Comparison of ENCODE assay signal across 8 cellular contexts in the genomic region with DNA sequence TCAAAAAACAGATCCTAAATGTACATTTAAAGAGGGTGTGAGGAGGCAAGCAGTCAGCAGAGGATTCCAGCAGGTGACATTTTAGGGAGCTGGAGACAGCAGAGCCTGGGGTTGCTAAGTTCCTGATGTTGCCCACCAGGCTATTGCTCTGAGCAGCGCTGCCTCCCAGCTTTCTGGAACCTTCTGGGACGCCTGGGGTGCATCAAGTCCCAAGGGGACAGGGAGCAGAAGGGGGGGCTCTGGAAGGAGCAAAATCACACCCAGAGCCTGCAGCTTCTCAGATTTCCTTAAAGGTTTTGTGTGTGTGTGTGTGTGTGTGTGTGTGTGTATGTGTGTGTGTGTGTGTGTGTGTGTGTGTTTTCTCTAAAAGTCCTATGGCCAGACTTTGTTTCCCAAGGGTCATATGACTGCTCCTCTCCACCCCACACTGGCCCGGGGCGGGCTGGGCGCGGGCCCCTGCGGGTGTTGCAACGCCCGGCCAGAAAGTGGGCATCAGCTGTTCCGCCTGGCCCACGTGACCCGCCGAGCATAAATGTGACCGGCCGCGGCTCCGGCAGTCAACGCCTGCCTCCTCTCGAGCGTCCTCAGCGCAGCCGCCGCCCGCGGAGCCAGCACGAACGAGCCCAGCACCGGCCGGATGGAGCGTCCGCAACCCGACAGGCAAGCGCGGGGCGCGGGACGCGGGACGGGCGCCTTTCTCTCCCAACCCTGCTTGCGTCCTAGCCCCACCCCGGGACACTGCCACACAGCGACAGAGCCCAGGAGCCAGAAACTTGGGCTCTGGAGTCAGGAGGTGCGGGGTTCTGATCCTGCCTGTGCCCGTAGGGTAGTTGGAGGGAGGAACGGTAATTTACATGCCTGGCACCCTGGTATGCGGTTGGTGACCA. TPM values are rescaled to one million over a fixed set of nuclear protein-coding genes. Genes with fewer than 3 reads are reported as not detected.
DNase-seq lines count a peak whose midpoint lies in the region; ATAC-seq and TF ChIP-seq lines count a peak whose summit lies in the region.

A gene with protein sequence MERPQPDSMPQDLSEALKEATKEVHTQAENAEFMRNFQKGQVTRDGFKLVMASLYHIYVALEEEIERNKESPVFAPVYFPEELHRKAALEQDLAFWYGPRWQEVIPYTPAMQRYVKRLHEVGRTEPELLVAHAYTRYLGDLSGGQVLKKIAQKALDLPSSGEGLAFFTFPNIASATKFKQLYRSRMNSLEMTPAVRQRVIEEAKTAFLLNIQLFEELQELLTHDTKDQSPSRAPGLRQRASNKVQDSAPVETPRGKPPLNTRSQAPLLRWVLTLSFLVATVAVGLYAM (plus strand): TSS at position 560 of the 887 bp plus-strand sequence. CDS start 78 bp downstream, at position 638.

- no peaks in the 10 kb centered on the region for H3K36me3 Mint-ChIP-seq in activated CD4-positive, alpha-beta T cell treated with anti-CD3 and anti-CD28 coated beads, Interleukin-2, amount 10 ng/mL, durations not matched to agents 7 days and 5 days (ENCODE audit: low read depth)
- peaks cover 49% of the 10 kb centered on the region for H3K36me3 Mint-ChIP-seq in dendritic cell treated with granulocyte-macrophage colony-stimulating factor and Interleukin-4, amounts not matched to agents 40 ng/mL and 50 ng/mL, for 4 days (ENCODE audit: low read depth)

- peaks cover 22% of the 10 kb centered on the region for H3K4me1 Mint-ChIP-seq in activated CD4-positive, alpha-beta T cell treated with anti-CD3 and anti-CD28 coated beads, Interleukin-2, amount 10 ng/mL, durations not matched to agents 7 days and 5 days
- peaks cover 83% of the 10 kb centered on the region for H3K4me1 Mint-ChIP-seq in dendritic cell treated with granulocyte-macrophage colony-stimulating factor and Interleukin-4, amounts not matched to agents 40 ng/mL and 50 ng/mL, for 4 days (ENCODE audit: low read depth)

- DNase-seq in NCI-H2196 (lab: John Stamatoyannopoulos, UW; ENCODE audit: unreplicated experiment): peak; percentile 61
- peak; percentile 53 for DNase-seq in activated CD4-positive, alpha-beta T cell treated with anti-CD3 and anti-CD28 coated beads, Interleukin-2, amount 10 ng/mL, durations not matched to agents 7 days and 5 days
- peak; percentile 94 for DNase-seq in left colon
- DNase-seq in stimulated activated CD4-positive, alpha-beta T cell treated with anti-CD3 and anti-CD28 coated beads, Interleukin-12 subunit alpha, Interleukin-12 subunit beta, amount 100 ng/mL, for 48 hours (ENCODE audit: low read depth in 2 of 3, low spot score in 1 of 3): peak; percentile 11 to 48 (median 28)

- H3K4me3 Mint-ChIP-seq in activated CD4-positive, alpha-beta T cell treated with anti-CD3 and anti-CD28 coated beads, Interleukin-2, amount 10 ng/mL, durations not matched to agents 7 days and 5 days: peak within 1 kb of the TSS; percentile 16
- peak within 1 kb of the TSS; percentile 97 for H3K4me3 Mint-ChIP-seq in dendritic cell treated with granulocyte-macrophage colony-stimulating factor and Interleukin-4, amounts not matched to agents 40 ng/mL and 50 ng/mL, for 4 days

- no peaks in the 10 kb centered on the region for H3K9me3 Mint-ChIP-seq in activated CD4-positive, alpha-beta T cell treated with anti-CD3 and anti-CD28 coated beads, Interleukin-2, amount 10 ng/mL, durations not matched to agents 7 days and 5 days
- H3K9me3 Mint-ChIP-seq in dendritic cell treated with granulocyte-macrophage colony-stimulating factor and Interleukin-4, amounts not matched to agents 40 ng/mL and 50 ng/mL, for 4 days: no peaks in the 10 kb centered on the region

- peak; percentile 81 for TF ChIP-seq POLR2A in GM10847 (IDR thresholded peaks at IDR 0.05; ENCODE audit: extremely low read depth, insufficient read length)

- CTCF ChIA-PET in activated CD4-positive, alpha-beta T cell treated with anti-CD3 and anti-CD28 coated beads, Interleukin-2, amount 10 ng/mL, durations not matched to agents 7 days and 5 days (lab: Charles Lee): interaction anchor here (0.6 to 1.0 kb wide), 3 partner anchors 30 to 859 kb away, joined by 3 read pairs; no protein-coding TSS in a partner anchor

- intact Hi-C loops in dendritic cell treated with granulocyte-macrophage colony-stimulating factor and Interleukin-4, amounts not matched to agents 40 ng/mL and 50 ng/mL, for 4 days (cut with micrococcal nuclease): loop anchor here (1.0 kb wide), 2 partner anchors 28 to 30 kb away; no protein-coding TSS in a partner anchor
- intact Hi-C loops in left colon (cut with DNase I, micrococcal nuclease): no loop called here

- POLR2A ChIA-PET in activated CD4-positive, alpha-beta T cell treated with anti-CD3 and anti-CD28 coated beads, Interleukin-2, amount 10 ng/mL, durations not matched to agents 7 days and 5 days (lab: Charles Lee): no interaction called here

- ATAC-seq in HG02588 (IDR thresholded peaks at IDR 0.05; ENCODE audit: unreplicated experiment) (peak; percentile 53), left colon (peak; percentile 74), HG03025 (IDR thresholded peaks at IDR 0.05; ENCODE audit: low FRiP score, unreplicated experiment) (no peak)

- H3K27ac Mint-ChIP-seq in activated CD4-positive, alpha-beta T cell treated with anti-CD3 and anti-CD28 coated beads, Interleukin-2, amount 10 ng/mL, durations not matched to agents 7 days and 5 days: peak within 1 kb of the TSS; percentile 3
- H3K27ac Mint-ChIP-seq in dendritic cell treated with granulocyte-macrophage colony-stimulating factor and Interleukin-4, amounts not matched to agents 40 ng/mL and 50 ng/mL, for 4 days: peak within 1 kb of the TSS; percentile 88

- peaks cover 35% of the 10 kb centered on the region for H3K27me3 Mint-ChIP-seq in activated CD4-positive, alpha-beta T cell treated with anti-CD3 and anti-CD28 coated beads, Interleukin-2, amount 10 ng/mL, durations not matched to agents 7 days and 5 days
- H3K27me3 Mint-ChIP-seq in dendritic cell treated with granulocyte-macrophage colony-stimulating factor and Interleukin-4, amounts not matched to agents 40 ng/mL and 50 ng/mL, for 4 days: no peaks in the 10 kb centered on the region

RNA-seq across cellular contexts. Expression of the gene that starts here (rescaled TPM):
- total RNA-seq in activated CD4-positive, alpha-beta T cell treated with anti-CD3 and anti-CD28 coated beads, Interleukin-2, amount 10 ng/mL, durations not matched to agents 7 days and 5 days: under 1 TPM; 0.31 to 0.32 TPM
- total RNA-seq in left colon: 10 to 100 TPM; 29.5 to 52.3 TPM

Comparison
In these comparisons a context has a peak if more than half of its experiments do, and no peak if none do; other contexts are left out.
1. RNA of the gene that starts here (total RNA-seq): 29.5 to 52.3 TPM in left colon; 0.31 to 0.32 TPM in activated CD4-positive, alpha-beta T cell treated with anti-CD3 and anti-CD28 coated beads, Interleukin-2, amount 10 ng/mL, durations not matched to agents 7 days and 5 days; every median in the first group is over 10 times any median in the second.
2. Peak in DNase-seq in activated CD4-positive, alpha-beta T cell treated with anti-CD3 and anti-CD28 coated beads, Interleukin-2, amount 10 ng/mL, durations not matched to agents 7 days and 5 days; RNA of the gene not detected or under 1 TPM.
3. DNase-seq: peak in every context shown above with its lines; median percentile 94 in left colon; 61 in NCI-H2196; 53 in activated CD4-positive, alpha-beta T cell treated with anti-CD3 and anti-CD28 coated beads, Interleukin-2, amount 10 ng/mL, durations not matched to agents 7 days and 5 days; 28 in stimulated activated CD4-positive, alpha-beta T cell treated with anti-CD3 and anti-CD28 coated beads, Interleukin-12 subunit alpha, Interleukin-12 subunit beta, amount 100 ng/mL, for 48 hours.